Comparison of ENCODE assay signal across 7 cellular contexts in genomic region chr11:65551572-65552398, GRCh38. TPM values are rescaled to one million over a fixed set of nuclear protein-coding genes. Genes with fewer than 3 reads are reported as not detected.
DNase-seq lines count a peak whose midpoint lies in the region; ATAC-seq, FAIRE-seq and TF ChIP-seq lines count a peak whose summit lies in the region.

No MANE protein-coding gene starts in this region.

- H3K9me2 ChIP-seq in OCI-LY7 (ENCODE audit: insufficient read depth, low read length), result no peaks in the 10 kb centered on the region

- peaks cover 62% of the 10 kb centered on the region for H3K27me3 ChIP-seq in iPS-15b (ENCODE audit: control insufficient read depth, insufficient read depth, low read length)

- intact Hi-C loops in OCI-LY7 (cut with micrococcal nuclease; ENCODE audit: unreplicated experiment), result loop anchor here (1.0 kb wide), 2 partner anchors 11 to 185 kb away; no protein-coding TSS in a partner anchor

- H3K9ac ChIP-seq in iPS-15b (ENCODE audit: low read depth, low read length), result no peak overlapping the region

- H2AFZ ChIP-seq in OCI-LY7 (ENCODE audit: low read length), result no peak overlapping the region

- peak; percentile 91 for DNase-seq in OCI-LY7 (ENCODE audit: low spot score)
- DNase-seq in activated naive CD4-positive, alpha-beta T cell treated with anti-CD3 and anti-CD28 coated beads, Interleukin-2, amount 50 U/mL, for 72 hours (ENCODE audit: low spot score in 2 of 2), result peak in 1 of 2 donors; percentile 71
- DNase-seq in stimulated activated naive CD4-positive, alpha-beta T cell (lab: John Stamatoyannopoulos, UW), result peak; percentile 34 to 61 (median 42)
- no peak for DNase-seq in urothelium cell line (ENCODE audit: low spot score)

- H3K36me3 Mint-ChIP-seq in activated naive CD4-positive, alpha-beta T cell treated with anti-CD3 and anti-CD28 coated beads, Interleukin-2, amount 50 U/mL, for 72 hours, result peaks cover 0 to 22% of the 10 kb centered on the region in 2 donors

- H3K4me1 ChIP-seq in OCI-LY7 (ENCODE audit: insufficient read depth, low read length, poor library complexity, severe bottlenecking) (peaks cover 51% of the 10 kb centered on the region), iPS-15b (ENCODE audit: control insufficient read depth, insufficient read depth, low read length) (peaks cover 6% of the 10 kb centered on the region)

- CTCF ChIA-PET in OCI-LY7 (lab: Charles Lee; ENCODE audit: unreplicated experiment), result interaction anchor here (0.6 to 1.2 kb wide), 2 partner anchors 14 to 53 kb away, joined by 3 read pairs; no protein-coding TSS in a partner anchor

- H3K36me3 ChIP-seq in OCI-LY7 (ENCODE audit: insufficient read depth, low read length) (no peaks in the 10 kb centered on the region), iPS-15b (ENCODE audit: control insufficient read depth, insufficient read depth, low read length) (no peaks in the 10 kb centered on the region)

- peak overlapping the region; percentile 40 for H3K4me2 ChIP-seq in OCI-LY7 (ENCODE audit: low read length)

- TF ChIP-seq CTCF in GM12801 (IDR thresholded peaks at IDR 0.05; ENCODE audit: extremely low read depth, insufficient read length) (peak; percentile 53), OCI-LY7 (conservative IDR thresholded peaks at IDR 0.05; ENCODE audit: low read length) (peak; percentile 82)

- ATAC-seq in HG03108 (IDR thresholded peaks at IDR 0.05; ENCODE audit: unreplicated experiment), result peak; percentile 73
- peak; percentile 52 to 54 for ATAC-seq in activated naive CD4-positive, alpha-beta T cell treated with anti-CD3 and anti-CD28 coated beads, Interleukin-2, amount 50 U/mL, for 72 hours

- no peak for FAIRE-seq in urothelium cell line (lab: Jason Lieb, UNC)

- no TSS peak for BruUV-seq in OCI-LY7 (replicated peaks; lab: Mats Ljungman, UMichigan)

- no peaks in the 10 kb centered on the region for H3K9me3 Mint-ChIP-seq in activated naive CD4-positive, alpha-beta T cell treated with anti-CD3 and anti-CD28 coated beads, Interleukin-2, amount 50 U/mL, for 72 hours

- no peaks in the 10 kb centered on the region for H4K20me1 ChIP-seq in OCI-LY7 (ENCODE audit: insufficient read depth, low read length)

- H3K9me3 ChIP-seq in OCI-LY7 (ENCODE audit: low read length) (no peaks in the 10 kb centered on the region), iPS-15b (ENCODE audit: control insufficient read depth, insufficient read depth, low read length) (no peaks in the 10 kb centered on the region)

- H3K4me3 ChIP-seq in OCI-LY7 (ENCODE audit: low read depth, low read length, poor library complexity, severe bottlenecking) (no peak overlapping the region), iPS-15b (ENCODE audit: low read depth, low read length) (peak overlapping the region; percentile 20)

- peak overlapping the region; percentile 62 to 73 for H3K27ac Mint-ChIP-seq in activated naive CD4-positive, alpha-beta T cell treated with anti-CD3 and anti-CD28 coated beads, Interleukin-2, amount 50 U/mL, for 72 hours

- peak overlapping the region; percentile 56 for H3K27ac ChIP-seq in OCI-LY7 (ENCODE audit: low read depth, low read length, poor library complexity, severe bottlenecking)

- H3K79me2 ChIP-seq in OCI-LY7 (ENCODE audit: insufficient read depth, low read depth, low read length), result no peaks in the 10 kb centered on the region

- POLR2A ChIA-PET in OCI-LY7 (lab: Charles Lee), result interaction anchor here (0.8 to 0.9 kb wide), 3 partner anchors 9 to 137 kb away, joined by 3 to 12 read pairs (median 4); no protein-coding TSS in a partner anchor

RNA-seq across cellular contexts. Expression of gene LTBP3, which starts 6.4 kb away (rescaled TPM):
- total RNA-seq in OCI-LY7 (2014; rRNA removed; shearing (Covaris generic)), result 11.2 and 17.4 TPM in 2 replicates
- 10.0 and 13.8 TPM in 2 replicates for total RNA-seq in OCI-LY7 (2022)
- total RNA-seq in activated naive CD4-positive, alpha-beta T cell treated with anti-CD3 and anti-CD28 coated beads, Interleukin-2, amount 50 U/mL, for 72 hours, result 10 to 100 TPM; 66.6 to 90.4 TPM

RNA-seq across cellular contexts. Expression of gene ZNRD2, which starts 18.5 kb away (rescaled TPM):
- 37.7 and 60.4 TPM in 2 replicates for total RNA-seq in OCI-LY7 (2014; rRNA removed; shearing (Covaris generic))
- 35.9 and 43.4 TPM in 2 replicates for total RNA-seq in OCI-LY7 (2022)
- 10 to 100 TPM; 35.9 to 44.3 TPM for total RNA-seq in activated naive CD4-positive, alpha-beta T cell treated with anti-CD3 and anti-CD28 coated beads, Interleukin-2, amount 50 U/mL, for 72 hours

RNA-seq across cellular contexts. Expression of gene FAM89B, which starts 20.6 kb away (rescaled TPM):
- 16.1 and 26.4 TPM in 2 replicates for total RNA-seq in OCI-LY7 (2014; rRNA removed; shearing (Covaris generic))
- 17.9 and 25.3 TPM in 2 replicates for total RNA-seq in OCI-LY7 (2022)
- 10 to 100 TPM; 32.6 to 47.1 TPM for total RNA-seq in activated naive CD4-positive, alpha-beta T cell treated with anti-CD3 and anti-CD28 coated beads, Interleukin-2, amount 50 U/mL, for 72 hours

RNA-seq across cellular contexts. Expression of gene EHBP1L1, which starts 24.1 kb away (rescaled TPM):
- total RNA-seq in OCI-LY7 (2014; rRNA removed; shearing (Covaris generic)), result 59.6 and 59.7 TPM in 2 replicates
- total RNA-seq in OCI-LY7 (2022), result 71.6 and 80.3 TPM in 2 replicates
- total RNA-seq in activated naive CD4-positive, alpha-beta T cell treated with anti-CD3 and anti-CD28 coated beads, Interleukin-2, amount 50 U/mL, for 72 hours, result 100 to 1,000 TPM; 101 to 144 TPM

RNA-seq across cellular contexts. Expression of gene SCYL1, which starts 26.9 kb away (rescaled TPM):
- 43.2 and 56.8 TPM in 2 replicates for total RNA-seq in OCI-LY7 (2014; rRNA removed; shearing (Covaris generic))
- 62.9 and 70.0 TPM in 2 replicates for total RNA-seq in OCI-LY7 (2022)
- total RNA-seq in activated naive CD4-positive, alpha-beta T cell treated with anti-CD3 and anti-CD28 coated beads, Interleukin-2, amount 50 U/mL, for 72 hours, result 10 to 100 TPM; 74.3 to 93.2 TPM
